In genomic region chr12:65163755-65164154, GRCh38 we compare ENCODE assay signal across 1 cellular context.
TF ChIP-seq lines count a peak whose summit lies in the region.

No MANE protein-coding gene starts in this region.

TF ChIP-seq in GM23338, 12 proteins besides CTCF, POLR2A, EP300 and RAD21 (continued from another document):
- no peak for TF ChIP-seq ZNF462 (CRISPR knock-in tag; IDR thresholded peaks at IDR 0.05)
